In the genomic region with DNA sequence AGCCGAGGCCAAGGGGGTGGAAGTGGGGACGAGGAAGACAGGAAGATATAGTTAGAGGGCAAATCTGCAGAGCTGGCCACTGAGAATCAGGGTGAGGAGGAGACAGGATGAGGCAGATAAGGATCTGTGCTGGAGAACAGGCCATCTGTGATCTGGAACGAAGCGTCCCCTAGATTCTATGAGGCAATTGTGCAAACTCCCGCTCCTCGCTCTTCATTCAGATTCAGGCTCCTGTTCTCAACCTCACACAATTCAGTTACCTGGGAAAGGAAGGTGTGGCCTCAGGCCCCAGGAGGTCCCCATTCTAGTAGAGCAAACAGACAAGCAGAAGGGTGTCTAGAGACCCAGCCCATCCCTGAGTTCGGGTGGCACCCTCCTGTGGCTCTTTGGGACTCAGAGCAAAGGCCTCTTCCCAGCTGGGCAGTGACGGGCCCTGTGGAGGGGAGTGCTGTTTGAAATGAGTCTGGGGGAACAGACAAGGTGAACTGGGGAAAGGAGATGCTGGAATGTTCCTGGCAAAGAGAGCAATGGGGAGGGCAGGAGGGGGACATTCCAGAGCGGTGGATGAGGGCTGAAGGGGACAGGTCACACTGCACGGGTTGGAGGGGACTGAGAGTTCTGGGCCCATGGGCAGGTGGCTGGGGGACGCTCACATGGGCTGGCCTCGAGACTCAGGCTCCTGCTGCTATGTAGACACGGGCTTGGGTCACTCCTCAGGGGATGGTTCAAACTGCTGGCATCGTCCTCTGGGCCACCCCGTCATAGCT, we compare ENCODE assay signal across 31 cellular contexts. TPM values are rescaled to one million over a fixed set of nuclear protein-coding genes. Genes with fewer than 3 reads are reported as not detected.
"Had no signal": no experiment of that assay in that cellular context is flagged by ENCODE, and none has a peak within 500 bp of the region (broad histone marks: within the 10 kb centered on the region; RNA-seq: fewer than 3 reads in every experiment).

No MANE protein-coding gene starts in this region.

- H3K27ac Mint-ChIP-seq: activated CD4-positive, alpha-beta T cell treated with anti-CD3 and anti-CD28 coated beads, Interleukin-2, amount 10 ng/mL, durations not matched to agents 24 days and 14 days; activated naive CD4-positive, alpha-beta T cell treated with anti-CD3 and anti-CD28 coated beads, Interleukin-2, amount 50 U/mL, for 72 hours; activated naive CD8-positive, alpha-beta T cell treated with anti-CD3 and anti-CD28 coated beads, Interleukin-2, amount 50 U/mL, for 24 hours; T-helper 1 cell treated with Interleukin-12 subunit alpha and Interleukin-12 subunit beta and Interleukin-4 antibody, amounts not matched to agents 30 μg/mL and 1 μg/mL, for 36 hours; WTC11 had no signal

- ATAC-seq: activated naive CD4-positive, alpha-beta T cell treated with anti-CD3 and anti-CD28 coated beads, Interleukin-2, amount 50 U/mL, for 72 hours; activated naive CD8-positive, alpha-beta T cell treated with anti-CD3 and anti-CD28 coated beads, Interleukin-2, amount 50 U/mL, for 24 hours; activated T-cell treated with anti-CD3 and anti-CD28 coated beads, Interleukin-2, amount 50 U/mL, for 4 hours; Panc1; Right ventricle myocardium inferior; WTC11 had no signal

- H3K4me1 Mint-ChIP-seq: activated CD4-positive, alpha-beta T cell treated with anti-CD3 and anti-CD28 coated beads, Interleukin-2, amount 10 ng/mL, durations not matched to agents 24 days and 14 days; activated naive CD8-positive, alpha-beta T cell treated with anti-CD3 and anti-CD28 coated beads, Interleukin-2, amount 50 U/mL, for 24 hours; central memory CD8-positive, alpha-beta T cell; WTC11 had no signal

- H3K9me3 Mint-ChIP-seq: central memory CD8-positive, alpha-beta T cell had no signal

- H3K27me3 Mint-ChIP-seq: activated CD4-positive, alpha-beta T cell treated with anti-CD3 and anti-CD28 coated beads, Interleukin-2, amount 10 ng/mL, durations not matched to agents 24 days and 14 days; activated naive CD8-positive, alpha-beta T cell treated with anti-CD3 and anti-CD28 coated beads, Interleukin-2, amount 50 U/mL, for 24 hours had no signal

- H3K4me3 Mint-ChIP-seq: activated CD4-positive, alpha-beta T cell treated with anti-CD3 and anti-CD28 coated beads, Interleukin-2, amount 10 ng/mL, durations not matched to agents 24 days and 14 days; activated naive CD8-positive, alpha-beta T cell treated with anti-CD3 and anti-CD28 coated beads, Interleukin-2, amount 50 U/mL, for 24 hours; activated T-cell treated with anti-CD3 and anti-CD28 coated beads, Interleukin-2, amount 50 U/mL, for 4 hours; brain; central memory CD8-positive, alpha-beta T cell; T-helper 1 cell treated with Interleukin-12 subunit alpha and Interleukin-12 subunit beta and Interleukin-4 antibody, amounts not matched to agents 30 μg/mL and 1 μg/mL, for 36 hours; WTC11 had no signal

- DNase-seq: activated CD4-positive, alpha-beta T cell treated with anti-CD3 and anti-CD28 coated beads for 1 hour; activated CD4-positive, alpha-beta T cell treated with anti-CD3 and anti-CD28 coated beads, Interleukin-2, amount 10 ng/mL, durations not matched to agents 24 days and 14 days; activated CD4-positive, alpha-beta T cell treated with anti-CD3 and anti-CD28 coated beads, Interleukin-2, amount 50 U/mL, for 48 hours; activated effector memory CD4-positive, alpha-beta T cell treated with anti-CD3 and anti-CD28 coated beads, Interleukin-2, amount 50 U/mL, for 16 hours; activated naive CD4-positive, alpha-beta T cell treated with Interleukin-2 at 50 U/mL for 16 hours; activated naive CD8-positive, alpha-beta T cell treated with anti-CD3 and anti-CD28 coated beads, Interleukin-2, amount 50 U/mL, for 24 hours; activated T-cell treated with anti-CD3 and anti-CD28 coated beads, Interleukin-2, amount 50 U/mL, for 4 hours; amniotic stem cell; KG1; NCI-H1092; NCI-H1417 treated with DMSO at 0.1 percent for 48 hours; NCI-H1694; NCI-H2029; NCI-H2107; NCI-H2171 treated with DMSO at 0.1 percent for 48 hours; NCI-H226; NCI-H510A treated with DMSO at 0.1 percent for 48 hours; NCI-H69; NK-92 treated with Interleukin-12 subunit alpha and Interleukin-12 subunit beta, amount 100 ng/mL, for 24 hours; OCI-M1; RPMI8226; T-helper 9 cell had no signal

RNA-seq across cellular contexts. Expression of a gene that starts 39.9 kb away (rescaled TPM):
- total RNA-seq: activated CD4-positive, alpha-beta T cell treated with anti-CD3 and anti-CD28 coated beads, Interleukin-2, amount 10 ng/mL, durations not matched to agents 24 days and 14 days; LHCN-M2; M059J; Right ventricle myocardium inferior had no signal
